Comparison of ENCODE assay signal across 8 cellular contexts in genomic region chr11:125502198-125502597, GRCh38.
"Had no signal": no experiment of that assay in that cellular context is flagged by ENCODE, and none has a peak within 500 bp of the region (broad histone marks: within the 10 kb centered on the region; RNA-seq: fewer than 3 reads in every experiment).

No MANE protein-coding gene starts in this region.

- H2AFZ ChIP-seq: GM23338 had no signal

- H3K36me3 ChIP-seq: HAP-1 had no signal

- ATAC-seq: GM23338, HCT116 had no signal

- H3K9me3 ChIP-seq: HAP-1 had no signal

- H3K4me3 ChIP-seq: GM23338, HAP-1 had no signal

- DNase-seq: H7, HFFc6, Kasumi-1, KG1 had no signal

- H3K4me2 ChIP-seq: GM23338 had no signal

- H3K27ac ChIP-seq: HL-60 had no signal
